ENCODE assay signal across 1 cellular context in genomic region chr1:154183045-154183968, GRCh38.
TF ChIP-seq lines count a peak whose summit lies in the region.

No MANE protein-coding gene starts in this region.

TF ChIP-seq in GM12878, 131 proteins besides CTCF, POLR2A, EP300 and RAD21 (continued from another document):
- TF ChIP-seq EED (IDR thresholded peaks at IDR 0.05; ENCODE audit: low read depth) (peak; percentile 92), ASH2L (IDR thresholded peaks at IDR 0.05; ENCODE audit: borderline replicate concordance, low read depth) (no peak), TCF3 (IDR thresholded peaks at IDR 0.05; ENCODE audit: borderline replicate concordance, insufficient read depth, low read depth, low read length) (no peak), ESRRA (IDR thresholded peaks at IDR 0.05; ENCODE audit: low read length) (no peak), PAX5 (IDR thresholded peaks at IDR 0.05; ENCODE audit: borderline replicate concordance, low read depth, low read length) (no peak), ETV6 (conservative IDR thresholded peaks at IDR 0.05 in 1 of 2, IDR thresholded peaks at IDR 0.05 in 1 of 2; ENCODE audit: borderline replicate concordance in 1 of 2, low read depth in 1 of 2) (no peak; a peak in 1 of 4 replicates), SUZ12 (IDR thresholded peaks at IDR 0.05; ENCODE audit: unreplicated experiment) (no peak), SIX5 (IDR thresholded peaks at IDR 0.05; ENCODE audit: low read depth, low read length, severe bottlenecking) (no peak), HDGF (IDR thresholded peaks at IDR 0.05) (peak; percentile 87; the same call in 1 of the 2 replicates), BCL11A (IDR thresholded peaks at IDR 0.05; ENCODE audit: low read depth, low read length) (no peak), NR2C2 (IDR thresholded peaks at IDR 0.05; ENCODE audit: borderline replicate concordance, control insufficient read depth, insufficient read length, low read depth) (no peak), HCFC1 (IDR thresholded peaks at IDR 0.05; ENCODE audit: low read length) (peak; percentile 56), IRF4 (IDR thresholded peaks at IDR 0.05; ENCODE audit: low read depth, low read length) (no peak), IKZF2 (IDR thresholded peaks at IDR 0.05) (peak; percentile 75 to 76), RCOR1 (conservative IDR thresholded peaks at IDR 0.05; ENCODE audit: low read depth, low read length) (no peak), ATF7 (IDR thresholded peaks at IDR 0.05; ENCODE audit: low read depth) (0 out of 2 replicates have a peak, but pooled peaks have one; percentile 26), CBX5 (IDR thresholded peaks at IDR 0.05; ENCODE audit: low read depth) (0 out of 2 replicates have a peak, but pooled peaks have one; percentile 35)
- TF ChIP-seq, protein P1, sequence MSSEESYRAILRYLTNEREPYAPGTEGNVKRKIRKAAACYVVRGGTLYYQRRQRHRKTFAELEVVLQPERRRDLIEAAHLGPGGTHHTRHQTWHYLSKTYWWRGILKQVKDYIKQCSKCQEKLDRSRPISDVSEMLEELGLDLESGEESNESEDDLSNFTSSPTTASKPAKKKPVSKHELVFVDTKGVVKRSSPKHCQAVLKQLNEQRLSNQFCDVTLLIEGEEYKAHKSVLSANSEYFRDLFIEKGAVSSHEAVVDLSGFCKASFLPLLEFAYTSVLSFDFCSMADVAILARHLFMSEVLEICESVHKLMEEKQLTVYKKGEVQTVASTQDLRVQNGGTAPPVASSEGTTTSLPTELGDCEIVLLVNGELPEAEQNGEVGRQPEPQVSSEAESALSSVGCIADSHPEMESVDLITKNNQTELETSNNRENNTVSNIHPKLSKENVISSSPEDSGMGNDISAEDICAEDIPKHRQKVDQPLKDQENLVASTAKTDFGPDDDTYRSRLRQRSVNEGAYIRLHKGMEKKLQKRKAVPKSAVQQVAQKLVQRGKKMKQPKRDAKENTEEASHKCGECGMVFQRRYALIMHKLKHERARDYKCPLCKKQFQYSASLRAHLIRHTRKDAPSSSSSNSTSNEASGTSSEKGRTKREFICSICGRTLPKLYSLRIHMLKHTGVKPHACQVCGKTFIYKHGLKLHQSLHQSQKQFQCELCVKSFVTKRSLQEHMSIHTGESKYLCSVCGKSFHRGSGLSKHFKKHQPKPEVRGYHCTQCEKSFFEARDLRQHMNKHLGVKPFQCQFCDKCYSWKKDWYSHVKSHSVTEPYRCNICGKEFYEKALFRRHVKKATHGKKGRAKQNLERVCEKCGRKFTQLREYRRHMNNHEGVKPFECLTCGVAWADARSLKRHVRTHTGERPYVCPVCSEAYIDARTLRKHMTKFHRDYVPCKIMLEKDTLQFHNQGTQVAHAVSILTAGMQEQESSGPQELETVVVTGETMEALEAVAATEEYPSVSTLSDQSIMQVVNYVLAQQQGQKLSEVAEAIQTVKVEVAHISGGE (CRISPR knock-in tag; IDR thresholded peaks at IDR 0.05): 0 out of 2 replicates have a peak, but pooled peaks have one; percentile 34
